1 cellular context compared by ENCODE assay signal in the genomic region with DNA sequence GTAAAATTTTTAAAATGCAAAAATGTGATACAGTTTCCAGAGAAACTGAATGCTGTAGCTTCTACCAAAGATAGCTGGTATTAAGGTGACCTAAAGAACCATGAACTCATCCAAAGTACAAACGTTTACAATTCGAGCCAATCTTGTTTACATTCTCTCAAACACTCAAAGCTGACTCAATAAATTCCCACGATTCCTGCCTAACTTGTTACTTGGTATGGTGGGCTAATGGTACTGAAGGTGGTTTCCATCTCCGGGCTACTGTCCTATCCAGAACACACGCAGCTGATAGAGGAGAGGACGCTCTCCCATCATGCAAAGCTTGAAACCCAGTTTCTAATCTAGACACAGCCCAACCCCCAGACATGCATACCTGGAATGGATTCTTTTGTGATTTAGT.
TF ChIP-seq lines count a peak whose summit lies in the region.

No MANE protein-coding gene starts in this region.

TF ChIP-seq in A549, 52 proteins besides CTCF, POLR2A, EP300 and RAD21 (continued from another document):
- TF ChIP-seq, protein P1, sequence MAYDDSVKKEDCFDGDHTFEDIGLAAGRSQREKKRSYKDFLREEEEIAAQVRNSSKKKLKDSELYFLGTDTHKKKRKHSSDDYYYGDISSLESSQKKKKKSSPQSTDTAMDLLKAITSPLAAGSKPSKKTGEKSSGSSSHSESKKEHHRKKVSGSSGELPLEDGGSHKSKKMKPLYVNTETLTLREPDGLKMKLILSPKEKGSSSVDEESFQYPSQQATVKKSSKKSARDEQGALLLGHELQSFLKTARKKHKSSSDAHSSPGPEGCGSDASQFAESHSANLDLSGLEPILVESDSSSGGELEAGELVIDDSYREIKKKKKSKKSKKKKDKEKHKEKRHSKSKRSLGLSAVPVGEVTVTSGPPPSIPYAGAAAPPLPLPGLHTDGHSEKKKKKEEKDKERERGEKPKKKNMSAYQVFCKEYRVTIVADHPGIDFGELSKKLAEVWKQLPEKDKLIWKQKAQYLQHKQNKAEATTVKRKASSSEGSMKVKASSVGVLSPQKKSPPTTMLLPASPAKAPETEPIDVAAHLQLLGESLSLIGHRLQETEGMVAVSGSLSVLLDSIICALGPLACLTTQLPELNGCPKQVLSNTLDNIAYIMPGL (CRISPR knock-in tag; IDR thresholded peaks at IDR 0.05; ENCODE audit: borderline replicate concordance), result no peak
- TF ChIP-seq RARB (CRISPR knock-in tag; IDR thresholded peaks at IDR 0.05) (no peak), RCOR1 (IDR thresholded peaks at IDR 0.05; ENCODE audit: low read depth, low read length) (no peak), ZNF302 (CRISPR knock-in tag; IDR thresholded peaks at IDR 0.05) (no peak), NPAS2 (CRISPR knock-in tag; IDR thresholded peaks at IDR 0.05; ENCODE audit: borderline replicate concordance) (no peak), ESRRA (IDR thresholded peaks at IDR 0.05; ENCODE audit: borderline replicate concordance, low read length) (no peak), CBX8 (IDR thresholded peaks at IDR 0.05) (no peak), CBX2 (IDR thresholded peaks at IDR 0.05; ENCODE audit: borderline replicate concordance, low read depth) (no peak), KDM5A (IDR thresholded peaks at IDR 0.05) (no peak), MYC (IDR thresholded peaks at IDR 0.05; ENCODE audit: borderline replicate concordance, low read length) (no peak), HDAC2 (IDR thresholded peaks at IDR 0.05) (no peak), TP53 (CRISPR knock-in tag; IDR thresholded peaks at IDR 0.05) (no peak)
- TF ChIP-seq, protein P2, sequence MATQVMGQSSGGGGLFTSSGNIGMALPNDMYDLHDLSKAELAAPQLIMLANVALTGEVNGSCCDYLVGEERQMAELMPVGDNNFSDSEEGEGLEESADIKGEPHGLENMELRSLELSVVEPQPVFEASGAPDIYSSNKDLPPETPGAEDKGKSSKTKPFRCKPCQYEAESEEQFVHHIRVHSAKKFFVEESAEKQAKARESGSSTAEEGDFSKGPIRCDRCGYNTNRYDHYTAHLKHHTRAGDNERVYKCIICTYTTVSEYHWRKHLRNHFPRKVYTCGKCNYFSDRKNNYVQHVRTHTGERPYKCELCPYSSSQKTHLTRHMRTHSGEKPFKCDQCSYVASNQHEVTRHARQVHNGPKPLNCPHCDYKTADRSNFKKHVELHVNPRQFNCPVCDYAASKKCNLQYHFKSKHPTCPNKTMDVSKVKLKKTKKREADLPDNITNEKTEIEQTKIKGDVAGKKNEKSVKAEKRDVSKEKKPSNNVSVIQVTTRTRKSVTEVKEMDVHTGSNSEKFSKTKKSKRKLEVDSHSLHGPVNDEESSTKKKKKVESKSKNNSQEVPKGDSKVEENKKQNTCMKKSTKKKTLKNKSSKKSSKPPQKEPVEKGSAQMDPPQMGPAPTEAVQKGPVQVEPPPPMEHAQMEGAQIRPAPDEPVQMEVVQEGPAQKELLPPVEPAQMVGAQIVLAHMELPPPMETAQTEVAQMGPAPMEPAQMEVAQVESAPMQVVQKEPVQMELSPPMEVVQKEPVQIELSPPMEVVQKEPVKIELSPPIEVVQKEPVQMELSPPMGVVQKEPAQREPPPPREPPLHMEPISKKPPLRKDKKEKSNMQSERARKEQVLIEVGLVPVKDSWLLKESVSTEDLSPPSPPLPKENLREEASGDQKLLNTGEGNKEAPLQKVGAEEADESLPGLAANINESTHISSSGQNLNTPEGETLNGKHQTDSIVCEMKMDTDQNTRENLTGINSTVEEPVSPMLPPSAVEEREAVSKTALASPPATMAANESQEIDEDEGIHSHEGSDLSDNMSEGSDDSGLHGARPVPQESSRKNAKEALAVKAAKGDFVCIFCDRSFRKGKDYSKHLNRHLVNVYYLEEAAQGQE (IDR thresholded peaks at IDR 0.05), result no peak
- TF ChIP-seq, protein P3, sequence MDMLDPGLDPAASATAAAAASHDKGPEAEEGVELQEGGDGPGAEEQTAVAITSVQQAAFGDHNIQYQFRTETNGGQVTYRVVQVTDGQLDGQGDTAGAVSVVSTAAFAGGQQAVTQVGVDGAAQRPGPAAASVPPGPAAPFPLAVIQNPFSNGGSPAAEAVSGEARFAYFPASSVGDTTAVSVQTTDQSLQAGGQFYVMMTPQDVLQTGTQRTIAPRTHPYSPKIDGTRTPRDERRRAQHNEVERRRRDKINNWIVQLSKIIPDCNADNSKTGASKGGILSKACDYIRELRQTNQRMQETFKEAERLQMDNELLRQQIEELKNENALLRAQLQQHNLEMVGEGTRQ (IDR thresholded peaks at IDR 0.05), result no peak
- TF ChIP-seq, protein P4, sequence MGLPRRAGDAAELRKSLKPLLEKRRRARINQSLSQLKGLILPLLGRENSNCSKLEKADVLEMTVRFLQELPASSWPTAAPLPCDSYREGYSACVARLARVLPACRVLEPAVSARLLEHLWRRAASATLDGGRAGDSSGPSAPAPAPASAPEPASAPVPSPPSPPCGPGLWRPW (IDR thresholded peaks at IDR 0.05), result no peak
TF ChIP-seq in A549: peak in this region for 0.
